1 cellular context compared by ENCODE assay signal in the genomic region with DNA sequence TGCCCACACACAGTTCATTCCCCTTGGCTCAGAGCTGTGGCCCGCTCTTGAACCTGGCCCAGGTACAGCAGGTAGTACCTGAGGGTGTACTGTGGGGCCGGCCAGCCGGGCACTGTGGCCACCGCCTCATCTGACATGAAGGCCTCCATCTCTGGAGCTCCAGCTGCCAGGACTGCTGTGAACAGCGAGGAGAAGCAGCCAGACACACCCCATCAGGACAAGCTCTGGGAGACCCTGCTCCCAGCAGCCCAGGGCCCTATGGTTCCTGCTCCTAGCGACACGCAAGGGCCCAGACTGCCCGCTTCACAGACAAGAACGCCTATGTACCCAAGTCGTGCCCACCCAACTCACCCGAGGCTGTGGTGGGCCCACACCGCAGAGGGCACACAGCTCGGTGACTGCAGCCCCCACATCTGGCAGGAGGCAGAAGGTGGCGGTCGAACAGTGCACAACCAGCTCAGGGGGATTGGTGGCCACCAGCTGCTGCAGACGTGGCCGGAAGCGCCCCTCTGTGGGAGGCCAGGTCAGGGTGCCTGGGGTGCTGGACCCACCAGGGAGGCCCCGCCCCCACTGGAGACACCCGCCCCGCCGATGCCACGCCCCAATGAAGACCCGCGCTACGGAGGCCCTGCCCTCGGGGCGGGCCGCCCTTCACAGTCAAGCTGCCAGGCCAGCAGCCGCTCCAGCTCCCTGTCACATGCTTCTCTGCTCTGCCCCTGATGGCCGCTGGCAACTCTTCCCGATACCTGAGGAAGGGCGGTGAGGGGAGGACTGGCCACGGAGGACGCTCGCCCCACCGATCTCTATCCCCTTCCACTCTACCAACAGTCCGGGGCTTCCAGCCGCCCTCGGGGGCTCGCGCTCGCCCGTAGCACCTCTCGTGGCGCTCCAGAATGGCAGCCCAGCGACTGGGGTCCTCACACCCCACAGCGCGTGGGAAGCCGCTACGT.
TF ChIP-seq lines count a peak whose summit lies in the region.

No MANE protein-coding gene starts in this region.

TF ChIP-seq in HepG2, 621 proteins besides CTCF, POLR2A, EP300 and RAD21 (continued from another document and continues in another):
- TF ChIP-seq HINFP (CRISPR knock-in tag; IDR thresholded peaks at IDR 0.05; ENCODE audit: low read depth) (0 out of 2 replicates have a peak, but pooled peaks have one; percentile 15), ZNF577 (CRISPR knock-in tag; IDR thresholded peaks at IDR 0.05; ENCODE audit: borderline replicate concordance, low read depth) (no peak), NFKBIZ (CRISPR knock-in tag; IDR thresholded peaks at IDR 0.05) (no peak), ZBTB7A (CRISPR knock-in tag; IDR thresholded peaks at IDR 0.05) (no peak; the same call in 1 of the 2 replicates), ZNF839 (CRISPR knock-in tag; IDR thresholded peaks at IDR 0.05; ENCODE audit: borderline replicate concordance) (peak; percentile 32; the same call in 1 of the 2 replicates), PHF5A (CRISPR knock-in tag; IDR thresholded peaks at IDR 0.05; ENCODE audit: low read depth, unreplicated experiment) (no peak), ATRX (CRISPR knock-in tag; IDR thresholded peaks at IDR 0.05; ENCODE audit: borderline replicate concordance) (no peak), ZNF543 (CRISPR knock-in tag; IDR thresholded peaks at IDR 0.05) (peak; percentile 31; the same call in 1 of the 2 replicates), ZNF75D (CRISPR knock-in tag; IDR thresholded peaks at IDR 0.05; ENCODE audit: borderline replicate concordance) (no peak), ZNF841 (CRISPR knock-in tag; IDR thresholded peaks at IDR 0.05; ENCODE audit: borderline replicate concordance) (no peak), CREBL2 (CRISPR knock-in tag; IDR thresholded peaks at IDR 0.05; ENCODE audit: borderline replicate concordance) (no peak), PITX1 (CRISPR knock-in tag; IDR thresholded peaks at IDR 0.05) (peak; percentile 54; the same call in 1 of the 2 replicates), NRL (CRISPR knock-in tag; IDR thresholded peaks at IDR 0.05; ENCODE audit: borderline replicate concordance) (no peak; the same call in 1 of the 2 replicates), ZNF747 (CRISPR knock-in tag; IDR thresholded peaks at IDR 0.05; ENCODE audit: borderline replicate concordance) (0 out of 2 replicates have a peak, but pooled peaks have one; percentile 63), ZNF709 (CRISPR knock-in tag; IDR thresholded peaks at IDR 0.05) (no peak), SP1 (IDR thresholded peaks at IDR 0.05) (no peak), SP1 (CRISPR knock-in tag; IDR thresholded peaks at IDR 0.05) (peak; percentile 65), GTF3A (CRISPR knock-in tag; conservative IDR thresholded peaks at IDR 0.05) (no peak), RFX5 (IDR thresholded peaks at IDR 0.05; ENCODE audit: low read depth, low read length) (no peak), ZNF367 (CRISPR knock-in tag; IDR thresholded peaks at IDR 0.05; ENCODE audit: borderline replicate concordance) (no peak), ZNF619 (CRISPR knock-in tag; IDR thresholded peaks at IDR 0.05) (0 out of 2 replicates have a peak, but pooled peaks have one; percentile 28), PCBP1 (IDR thresholded peaks at IDR 0.05; ENCODE audit: borderline replicate concordance, low read depth, low read length) (no peak), ZNF772 (CRISPR knock-in tag; IDR thresholded peaks at IDR 0.05) (peak; percentile 84; the same call in 1 of the 2 replicates), ATF7 (IDR thresholded peaks at IDR 0.05) (no peak), ATF7 (CRISPR knock-in tag; IDR thresholded peaks at IDR 0.05) (peak; percentile 39; the same call in 1 of the 2 replicates), ZNF549 (CRISPR knock-in tag; IDR thresholded peaks at IDR 0.05) (no peak), HNRNPH1 (optimal IDR thresholded peaks at IDR 0.05; ENCODE audit: low read depth, low read length) (no peak), ZNF333 (CRISPR knock-in tag; IDR thresholded peaks at IDR 0.05; ENCODE audit: borderline replicate concordance) (no peak), ZNF331 (CRISPR knock-in tag; IDR thresholded peaks at IDR 0.05) (0 out of 2 replicates have a peak, but pooled peaks have one; percentile 37), NFYC (CRISPR knock-in tag; IDR thresholded peaks at IDR 0.05) (0 out of 2 replicates have a peak, but pooled peaks have one; percentile 32), SSRP1 (CRISPR knock-in tag; IDR thresholded peaks at IDR 0.05) (peak; percentile 5; the same call in 1 of the 2 replicates), RCOR2 (CRISPR knock-in tag; IDR thresholded peaks at IDR 0.05) (no peak), CSRNP1 (CRISPR knock-in tag; IDR thresholded peaks at IDR 0.05) (0 out of 2 replicates have a peak, but pooled peaks have one; percentile 48), FOXC1 (CRISPR knock-in tag; IDR thresholded peaks at IDR 0.05; ENCODE audit: borderline replicate concordance) (no peak), CENPT (CRISPR knock-in tag; IDR thresholded peaks at IDR 0.05; ENCODE audit: low read depth) (no peak), ZIK1 (CRISPR knock-in tag; IDR thresholded peaks at IDR 0.05; ENCODE audit: borderline replicate concordance, low read depth) (no peak), ZNF724P (CRISPR knock-in tag; IDR thresholded peaks at IDR 0.05; ENCODE audit: borderline replicate concordance) (no peak), ZNF496 (CRISPR knock-in tag; IDR thresholded peaks at IDR 0.05; ENCODE audit: insufficient replicate concordance) (no peak)
- TF ChIP-seq, protein P1, sequence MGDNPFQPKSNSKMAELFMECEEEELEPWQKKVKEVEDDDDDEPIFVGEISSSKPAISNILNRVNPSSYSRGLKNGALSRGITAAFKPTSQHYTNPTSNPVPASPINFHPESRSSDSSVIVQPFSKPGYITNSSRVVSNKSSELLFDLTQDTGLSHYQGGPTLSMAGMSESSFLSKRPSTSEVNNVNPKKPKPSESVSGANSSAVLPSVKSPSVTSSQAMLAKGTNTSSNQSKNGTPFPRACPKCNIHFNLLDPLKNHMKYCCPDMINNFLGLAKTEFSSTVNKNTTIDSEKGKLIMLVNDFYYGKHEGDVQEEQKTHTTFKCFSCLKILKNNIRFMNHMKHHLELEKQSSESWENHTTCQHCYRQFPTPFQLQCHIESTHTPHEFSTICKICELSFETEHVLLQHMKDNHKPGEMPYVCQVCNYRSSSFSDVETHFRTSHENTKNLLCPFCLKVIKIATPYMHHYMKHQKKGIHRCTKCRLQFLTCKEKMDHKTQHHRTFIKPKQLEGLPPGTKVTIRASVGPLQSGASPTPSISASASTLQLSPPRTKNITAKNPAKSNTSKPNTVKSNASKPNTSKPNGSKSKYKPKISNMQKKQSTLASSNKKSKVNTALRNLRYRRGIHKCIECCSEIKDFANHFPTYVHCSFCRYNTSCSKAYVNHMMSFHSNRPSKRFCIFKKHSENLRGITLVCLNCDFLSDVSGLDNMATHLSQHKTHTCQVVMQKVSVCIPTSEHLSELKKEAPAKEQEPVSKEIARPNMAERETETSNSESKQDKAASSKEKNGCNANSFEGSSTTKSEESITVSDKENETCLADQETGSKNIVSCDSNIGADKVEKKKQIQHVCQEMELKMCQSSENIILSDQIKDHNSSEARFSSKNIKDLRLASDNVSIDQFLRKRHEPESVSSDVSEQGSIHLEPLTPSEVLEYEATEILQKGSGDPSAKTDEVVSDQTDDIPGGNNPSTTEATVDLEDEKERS (CRISPR knock-in tag; IDR thresholded peaks at IDR 0.05): peak; percentile 58; the same call in 1 of the 2 replicates
- TF ChIP-seq, protein P2, sequence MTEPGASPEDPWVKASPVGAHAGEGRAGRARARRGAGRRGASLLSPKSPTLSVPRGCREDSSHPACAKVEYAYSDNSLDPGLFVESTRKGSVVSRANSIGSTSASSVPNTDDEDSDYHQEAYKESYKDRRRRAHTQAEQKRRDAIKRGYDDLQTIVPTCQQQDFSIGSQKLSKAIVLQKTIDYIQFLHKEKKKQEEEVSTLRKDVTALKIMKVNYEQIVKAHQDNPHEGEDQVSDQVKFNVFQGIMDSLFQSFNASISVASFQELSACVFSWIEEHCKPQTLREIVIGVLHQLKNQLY (CRISPR knock-in tag; IDR thresholded peaks at IDR 0.05): no peak
- TF ChIP-seq, protein P3, sequence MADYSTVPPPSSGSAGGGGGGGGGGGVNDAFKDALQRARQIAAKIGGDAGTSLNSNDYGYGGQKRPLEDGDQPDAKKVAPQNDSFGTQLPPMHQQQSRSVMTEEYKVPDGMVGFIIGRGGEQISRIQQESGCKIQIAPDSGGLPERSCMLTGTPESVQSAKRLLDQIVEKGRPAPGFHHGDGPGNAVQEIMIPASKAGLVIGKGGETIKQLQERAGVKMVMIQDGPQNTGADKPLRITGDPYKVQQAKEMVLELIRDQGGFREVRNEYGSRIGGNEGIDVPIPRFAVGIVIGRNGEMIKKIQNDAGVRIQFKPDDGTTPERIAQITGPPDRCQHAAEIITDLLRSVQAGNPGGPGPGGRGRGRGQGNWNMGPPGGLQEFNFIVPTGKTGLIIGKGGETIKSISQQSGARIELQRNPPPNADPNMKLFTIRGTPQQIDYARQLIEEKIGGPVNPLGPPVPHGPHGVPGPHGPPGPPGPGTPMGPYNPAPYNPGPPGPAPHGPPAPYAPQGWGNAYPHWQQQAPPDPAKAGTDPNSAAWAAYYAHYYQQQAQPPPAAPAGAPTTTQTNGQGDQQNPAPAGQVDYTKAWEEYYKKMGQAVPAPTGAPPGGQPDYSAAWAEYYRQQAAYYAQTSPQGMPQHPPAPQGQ (CRISPR knock-in tag; IDR thresholded peaks at IDR 0.05; ENCODE audit: borderline replicate concordance): no peak
- TF ChIP-seq, protein P4, sequence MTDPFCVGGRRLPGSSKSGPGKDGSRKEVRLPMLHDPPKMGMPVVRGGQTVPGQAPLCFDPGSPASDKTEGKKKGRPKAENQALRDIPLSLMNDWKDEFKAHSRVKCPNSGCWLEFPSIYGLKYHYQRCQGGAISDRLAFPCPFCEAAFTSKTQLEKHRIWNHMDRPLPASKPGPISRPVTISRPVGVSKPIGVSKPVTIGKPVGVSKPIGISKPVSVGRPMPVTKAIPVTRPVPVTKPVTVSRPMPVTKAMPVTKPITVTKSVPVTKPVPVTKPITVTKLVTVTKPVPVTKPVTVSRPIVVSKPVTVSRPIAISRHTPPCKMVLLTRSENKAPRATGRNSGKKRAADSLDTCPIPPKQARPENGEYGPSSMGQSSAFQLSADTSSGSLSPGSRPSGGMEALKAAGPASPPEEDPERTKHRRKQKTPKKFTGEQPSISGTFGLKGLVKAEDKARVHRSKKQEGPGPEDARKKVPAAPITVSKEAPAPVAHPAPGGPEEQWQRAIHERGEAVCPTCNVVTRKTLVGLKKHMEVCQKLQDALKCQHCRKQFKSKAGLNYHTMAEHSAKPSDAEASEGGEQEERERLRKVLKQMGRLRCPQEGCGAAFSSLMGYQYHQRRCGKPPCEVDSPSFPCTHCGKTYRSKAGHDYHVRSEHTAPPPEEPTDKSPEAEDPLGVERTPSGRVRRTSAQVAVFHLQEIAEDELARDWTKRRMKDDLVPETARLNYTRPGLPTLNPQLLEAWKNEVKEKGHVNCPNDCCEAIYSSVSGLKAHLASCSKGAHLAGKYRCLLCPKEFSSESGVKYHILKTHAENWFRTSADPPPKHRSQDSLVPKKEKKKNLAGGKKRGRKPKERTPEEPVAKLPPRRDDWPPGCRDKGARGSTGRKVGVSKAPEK (CRISPR knock-in tag; IDR thresholded peaks at IDR 0.05; ENCODE audit: borderline replicate concordance): no peak
- TF ChIP-seq, protein P5, sequence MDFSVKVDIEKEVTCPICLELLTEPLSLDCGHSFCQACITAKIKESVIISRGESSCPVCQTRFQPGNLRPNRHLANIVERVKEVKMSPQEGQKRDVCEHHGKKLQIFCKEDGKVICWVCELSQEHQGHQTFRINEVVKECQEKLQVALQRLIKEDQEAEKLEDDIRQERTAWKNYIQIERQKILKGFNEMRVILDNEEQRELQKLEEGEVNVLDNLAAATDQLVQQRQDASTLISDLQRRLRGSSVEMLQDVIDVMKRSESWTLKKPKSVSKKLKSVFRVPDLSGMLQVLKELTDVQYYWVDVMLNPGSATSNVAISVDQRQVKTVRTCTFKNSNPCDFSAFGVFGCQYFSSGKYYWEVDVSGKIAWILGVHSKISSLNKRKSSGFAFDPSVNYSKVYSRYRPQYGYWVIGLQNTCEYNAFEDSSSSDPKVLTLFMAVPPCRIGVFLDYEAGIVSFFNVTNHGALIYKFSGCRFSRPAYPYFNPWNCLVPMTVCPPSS (IDR thresholded peaks at IDR 0.05): no peak
- TF ChIP-seq, protein P6, sequence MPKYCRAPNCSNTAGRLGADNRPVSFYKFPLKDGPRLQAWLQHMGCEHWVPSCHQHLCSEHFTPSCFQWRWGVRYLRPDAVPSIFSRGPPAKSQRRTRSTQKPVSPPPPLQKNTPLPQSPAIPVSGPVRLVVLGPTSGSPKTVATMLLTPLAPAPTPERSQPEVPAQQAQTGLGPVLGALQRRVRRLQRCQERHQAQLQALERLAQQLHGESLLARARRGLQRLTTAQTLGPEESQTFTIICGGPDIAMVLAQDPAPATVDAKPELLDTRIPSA (CRISPR knock-in tag; IDR thresholded peaks at IDR 0.05; ENCODE audit: borderline replicate concordance): no peak
- TF ChIP-seq, protein P7, sequence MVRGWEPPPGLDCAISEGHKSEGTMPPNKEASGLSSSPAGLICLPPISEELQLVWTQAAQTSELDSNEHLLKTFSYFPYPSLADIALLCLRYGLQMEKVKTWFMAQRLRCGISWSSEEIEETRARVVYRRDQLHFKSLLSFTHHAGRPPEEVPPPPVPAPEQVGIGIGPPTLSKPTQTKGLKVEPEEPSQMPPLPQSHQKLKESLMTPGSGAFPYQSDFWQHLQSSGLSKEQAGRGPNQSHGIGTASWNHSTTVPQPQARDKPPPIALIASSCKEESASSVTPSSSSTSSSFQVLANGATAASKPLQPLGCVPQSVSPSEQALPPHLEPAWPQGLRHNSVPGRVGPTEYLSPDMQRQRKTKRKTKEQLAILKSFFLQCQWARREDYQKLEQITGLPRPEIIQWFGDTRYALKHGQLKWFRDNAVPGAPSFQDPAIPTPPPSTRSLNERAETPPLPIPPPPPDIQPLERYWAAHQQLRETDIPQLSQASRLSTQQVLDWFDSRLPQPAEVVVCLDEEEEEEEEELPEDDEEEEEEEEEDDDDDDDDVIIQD (CRISPR knock-in tag; IDR thresholded peaks at IDR 0.05; ENCODE audit: low read depth): no peak
